9 cellular contexts compared by ENCODE assay signal in genomic region chr9:14348241-14349140, GRCh38. TPM values are rescaled to one million over a fixed set of nuclear protein-coding genes. Genes with fewer than 3 reads are reported as not detected.
DNase-seq lines count a peak whose midpoint lies in the region; ATAC-seq lines count a peak whose summit lies in the region.
"Had no signal": no experiment of that assay in that cellular context is flagged by ENCODE, and none has a peak within 500 bp of the region (broad histone marks: within the 10 kb centered on the region; RNA-seq: fewer than 3 reads in every experiment).

No MANE protein-coding gene starts in this region.

- peaks cover 0 to 4% (median 0%) of the 10 kb centered on the region in 3 donors for H3K9me3 Mint-ChIP-seq in IgD-negative memory B cell
- H3K9me3 Mint-ChIP-seq in activated T-helper 17 cell treated with anti-CD3 and anti-CD28 coated beads, Interleukin-2, amount 50 U/mL, for 72 hours, result no peaks in the 10 kb centered on the region

- peak overlapping the region; percentile 19 to 48 (median 36) for H3K4me3 ChIP-seq in skin epidermis

- peak overlapping the region; percentile 30 to 78 (median 40) for H3K4me3 Mint-ChIP-seq in IgD-negative memory B cell
- no peak overlapping the region for H3K4me3 Mint-ChIP-seq in activated T-helper 17 cell treated with anti-CD3 and anti-CD28 coated beads, Interleukin-2, amount 50 U/mL, for 72 hours

- H3K27ac ChIP-seq in caudate nucleus (ENCODE audit: low read depth, low read length), result peak overlapping the region; percentile 93
- H3K27ac ChIP-seq in skin epidermis, result peak overlapping the region in 18 of 21 experiments; percentile 24 to 92 (median 84)
- H3K27ac ChIP-seq: KMS-11 had no signal

- ATAC-seq in GM18519 (IDR thresholded peaks at IDR 0.05; ENCODE audit: low FRiP score, unreplicated experiment) (no peak), GM21390 (IDR thresholded peaks at IDR 0.05; ENCODE audit: unreplicated experiment) (no peak)
- ATAC-seq in activated T-helper 17 cell treated with anti-CD3 and anti-CD28 coated beads, Interleukin-2, amount 50 U/mL, for 72 hours (replicated peaks), result no peak

- H3K27me3 Mint-ChIP-seq in IgD-negative memory B cell, result peaks cover 66% of the 10 kb centered on the region
- H3K27me3 Mint-ChIP-seq in activated T-helper 17 cell treated with anti-CD3 and anti-CD28 coated beads, Interleukin-2, amount 50 U/mL, for 72 hours, result peaks cover 63% of the 10 kb centered on the region

- DNase-seq in caudate nucleus (lab: John Stamatoyannopoulos, UW) (peak in 13 of 61 donors; percentile 15 to 66 (median 45)), iris pigment epithelial cell (ENCODE audit: low read depth) (peak; percentile 39), AG08395 (ENCODE audit: low spot score) (no peak)

- peak overlapping the region in 2 of 3 donors; percentile 46 to 78 for H3K27ac Mint-ChIP-seq in IgD-negative memory B cell
- no peak overlapping the region for H3K27ac Mint-ChIP-seq in activated T-helper 17 cell treated with anti-CD3 and anti-CD28 coated beads, Interleukin-2, amount 50 U/mL, for 72 hours

- no peaks in the 10 kb centered on the region for H3K36me3 Mint-ChIP-seq in IgD-negative memory B cell
- H3K36me3 Mint-ChIP-seq in activated T-helper 17 cell treated with anti-CD3 and anti-CD28 coated beads, Interleukin-2, amount 50 U/mL, for 72 hours (ENCODE audit: low read depth), result no peaks in the 10 kb centered on the region

- H3K4me1 Mint-ChIP-seq in IgD-negative memory B cell, result peaks cover 3 to 14% (median 5%) of the 10 kb centered on the region in 3 donors
- no peaks in the 10 kb centered on the region for H3K4me1 Mint-ChIP-seq in activated T-helper 17 cell treated with anti-CD3 and anti-CD28 coated beads, Interleukin-2, amount 50 U/mL, for 72 hours

RNA-seq across cellular contexts. Expression of gene NFIB, which starts 34.5 kb away (rescaled TPM):
- not detected for polyA plus RNA-seq in IgD-negative memory B cell
- total RNA-seq in activated T-helper 17 cell treated with anti-CD3 and anti-CD28 coated beads, Interleukin-2, amount 50 U/mL, for 72 hours, result under 1 TPM in 1 of 2 donors, not detected in 1; 0.15 TPM
